ENCODE assay signal across 37 cellular contexts in genomic region chr10:23024002-23024401, GRCh38.
"Had no signal": no experiment of that assay in that cellular context is flagged by ENCODE, and none has a peak within 500 bp of the region (broad histone marks: within the 10 kb centered on the region; RNA-seq: fewer than 3 reads in every experiment).

No MANE protein-coding gene starts in this region.

- H3K4me3 ChIP-seq: adrenal gland, ascending aorta, body of pancreas, breast epithelium, cardiac muscle cell had no signal

- H3K27ac ChIP-seq: adrenal gland, ascending aorta, body of pancreas, brain microvascular endothelial cell, breast epithelium, cardiac muscle cell had no signal

- H3K4me1 ChIP-seq: adrenal gland, ascending aorta, body of pancreas, breast epithelium had no signal

- H3K4me3 Mint-ChIP-seq: activated naive CD4-positive, alpha-beta T cell treated with anti-CD3 and anti-CD28 coated beads for 36 hours; activated naive CD4-positive, alpha-beta T cell treated with anti-CD3 and anti-CD28 coated beads, Interleukin-2, amount 10 ng/mL, durations not matched to agents 7 days and 5 days; activated naive CD4-positive, alpha-beta T cell treated with anti-CD3 and anti-CD28 coated beads, Interleukin-2, amount 50 U/mL, for 24 hours; activated naive CD8-positive, alpha-beta T cell; activated naive CD8-positive, alpha-beta T cell treated with anti-CD3 and anti-CD28 coated beads for 36 hours; activated naive CD8-positive, alpha-beta T cell treated with anti-CD3 and anti-CD28 coated beads, Interleukin-2, amount 10 ng/mL, durations not matched to agents 7 days and 5 days; activated naive CD8-positive, alpha-beta T cell treated with anti-CD3 and anti-CD28 coated beads, Interleukin-2, amount 50 U/mL, for 24 hours; activated T-cell treated with anti-CD3 and anti-CD28 coated beads, Interleukin-2, amount 50 U/mL, for 24 hours; activated T-cell treated with anti-CD3 and anti-CD28 coated beads, Interleukin-2, amount 50 U/mL, for 4 hours; activated T-cell treated with anti-CD3 and anti-CD28 coated beads, Interleukin-2, amount 50 U/mL, for 72 hours; activated T-helper 1 cell treated with anti-CD3 and anti-CD28 coated beads, Interleukin-12 subunit alpha, Interleukin-12 subunit beta, Interleukin-2, Interleukin-4 antibody, amounts not matched to agents 30 ng/mL and 10 ng/mL and 1 ng/mL, durations not matched to agents 14 hours and 24 hours and 36 hours; activated T-helper 17 cell treated with anti-CD3 and anti-CD28 coated beads, Interleukin-2, amount 50 U/mL, for 72 hours; brain; central memory CD8-positive, alpha-beta T cell had no signal

- H3K36me3 Mint-ChIP-seq: activated naive CD4-positive, alpha-beta T cell treated with anti-CD3 and anti-CD28 coated beads, Interleukin-2, amount 10 ng/mL, durations not matched to agents 7 days and 5 days; activated naive CD8-positive, alpha-beta T cell treated with anti-CD3 and anti-CD28 coated beads, Interleukin-2, amount 10 ng/mL, durations not matched to agents 7 days and 5 days had no signal

- ATAC-seq: activated naive CD4-positive, alpha-beta T cell treated with anti-CD3 and anti-CD28 coated beads, Interleukin-2, amount 50 U/mL, for 72 hours; activated naive CD8-positive, alpha-beta T cell treated with anti-CD3 and anti-CD28 coated beads, Interleukin-2, amount 50 U/mL, for 24 hours; activated T-cell treated with anti-CD3 and anti-CD28 coated beads, Interleukin-2, amount 50 U/mL, for 4 hours; activated T-cell treated with anti-CD3 and anti-CD28 coated beads, Interleukin-2, amount 50 U/mL, for 72 hours; activated T-helper 17 cell treated with anti-CD3 and anti-CD28 coated beads, Interleukin-2, amount 50 U/mL, for 72 hours; body of pancreas had no signal

- H3K9me3 Mint-ChIP-seq: activated naive CD4-positive, alpha-beta T cell treated with anti-CD3 and anti-CD28 coated beads, Interleukin-2, amount 10 ng/mL, durations not matched to agents 7 days and 5 days; activated T-helper 1 cell treated with anti-CD3 and anti-CD28 coated beads, Interleukin-12 subunit alpha, Interleukin-12 subunit beta, Interleukin-2, Interleukin-4 antibody, amounts not matched to agents 30 ng/mL and 10 ng/mL and 1 ng/mL, durations not matched to agents 14 hours and 24 hours and 36 hours; activated T-helper 2 cell treated with anti-CD3 and anti-CD28 coated beads, Interferon-gamma antibody, Interleukin-2, Interleukin-4, amounts not matched to agents 10 μg/mL and 5 μg/mL and 100 μg/mL, durations not matched to agents 14 hours and 24 hours and 36 hours had no signal

- H3K27ac Mint-ChIP-seq: activated naive CD4-positive, alpha-beta T cell treated with anti-CD3 and anti-CD28 coated beads for 36 hours; activated naive CD4-positive, alpha-beta T cell treated with anti-CD3 and anti-CD28 coated beads, Interleukin-2, amount 10 ng/mL, durations not matched to agents 7 days and 5 days; activated naive CD4-positive, alpha-beta T cell treated with anti-CD3 and anti-CD28 coated beads, Interleukin-2, amount 50 U/mL, for 24 hours; activated naive CD4-positive, alpha-beta T cell treated with anti-CD3 and anti-CD28 coated beads, Interleukin-2, amount 50 U/mL, for 72 hours; activated naive CD8-positive, alpha-beta T cell; activated naive CD8-positive, alpha-beta T cell treated with anti-CD3 and anti-CD28 coated beads for 36 hours; activated naive CD8-positive, alpha-beta T cell treated with anti-CD3 and anti-CD28 coated beads, Interleukin-2, amount 10 ng/mL, durations not matched to agents 7 days and 5 days; activated naive CD8-positive, alpha-beta T cell treated with anti-CD3 and anti-CD28 coated beads, Interleukin-2, amount 50 U/mL, for 24 hours; activated T-cell treated with anti-CD3 and anti-CD28 coated beads, Interleukin-2, amount 50 U/mL, for 24 hours; activated T-cell treated with anti-CD3 and anti-CD28 coated beads, Interleukin-2, amount 50 U/mL, for 72 hours; activated T-helper 1 cell treated with anti-CD3 and anti-CD28 coated beads, Interleukin-12 subunit alpha, Interleukin-12 subunit beta, Interleukin-2, Interleukin-4 antibody, amounts not matched to agents 30 ng/mL and 10 ng/mL and 1 ng/mL, durations not matched to agents 14 hours and 24 hours and 36 hours; activated T-helper 17 cell treated with anti-CD3 and anti-CD28 coated beads, Interleukin-2, amount 50 U/mL, for 72 hours; activated T-helper 2 cell treated with anti-CD3 and anti-CD28 coated beads, Interferon-gamma antibody, Interleukin-2, Interleukin-4, amounts not matched to agents 10 μg/mL and 5 μg/mL and 100 μg/mL, durations not matched to agents 14 hours and 24 hours and 36 hours; brain had no signal

- H3K36me3 ChIP-seq: adrenal gland, ascending aorta, brain microvascular endothelial cell, breast epithelium, cardiac muscle cell had no signal

- DNase-seq: activated effector memory CD4-positive, alpha-beta T cell treated with anti-CD3 and anti-CD28 coated beads, Interleukin-2, amount 50 U/mL, for 16 hours; activated effector memory CD4-positive, alpha-beta T cell treated with Interleukin-2 at 50 U/mL for 16 hours; activated gamma-delta T cell; activated gamma-delta T cell treated with Interleukin-2 at 50 U/mL for 16 hours; activated naive CD4-positive, alpha-beta T cell; activated naive CD4-positive, alpha-beta T cell treated with anti-CD3 and anti-CD28 coated beads for 36 hours; activated naive CD4-positive, alpha-beta T cell treated with anti-CD3 and anti-CD28 coated beads, Interleukin-2, amount 10 ng/mL, durations not matched to agents 7 days and 5 days; activated naive CD4-positive, alpha-beta T cell treated with anti-CD3 and anti-CD28 coated beads, Interleukin-2, amount 50 U/mL, for 16 hours; activated naive CD4-positive, alpha-beta T cell treated with Interleukin-2 at 50 U/mL for 16 hours; activated naive CD8-positive, alpha-beta T cell treated with anti-CD3 and anti-CD28 coated beads for 36 hours; activated naive CD8-positive, alpha-beta T cell treated with anti-CD3 and anti-CD28 coated beads, Interleukin-2, amount 10 ng/mL, durations not matched to agents 7 days and 5 days; activated naive CD8-positive, alpha-beta T cell treated with anti-CD3 and anti-CD28 coated beads, Interleukin-2, amount 50 U/mL, for 24 hours; activated T-cell treated with anti-CD3 and anti-CD28 coated beads, Interleukin-2, amount 50 U/mL, for 24 hours; activated T-cell treated with anti-CD3 and anti-CD28 coated beads, Interleukin-2, amount 50 U/mL, for 4 hours; activated T-cell treated with anti-CD3 and anti-CD28 coated beads, Interleukin-2, amount 50 U/mL, for 48 hours; activated T-cell treated with anti-CD3 and anti-CD28 coated beads, Interleukin-2, amount 50 U/mL, for 72 hours; adrenal gland; amniotic stem cell; amygdala; anterior cingulate cortex; aorta; body of pancreas; brain microvascular endothelial cell; caudate nucleus; central memory CD4-positive, alpha-beta T cell; cerebellar nuclear complex had no signal

- H3K4me1 Mint-ChIP-seq: activated naive CD4-positive, alpha-beta T cell treated with anti-CD3 and anti-CD28 coated beads, Interleukin-2, amount 10 ng/mL, durations not matched to agents 7 days and 5 days; activated naive CD4-positive, alpha-beta T cell treated with anti-CD3 and anti-CD28 coated beads, Interleukin-2, amount 50 U/mL, for 24 hours; activated naive CD8-positive, alpha-beta T cell treated with anti-CD3 and anti-CD28 coated beads for 36 hours; activated naive CD8-positive, alpha-beta T cell treated with anti-CD3 and anti-CD28 coated beads, Interleukin-2, amount 10 ng/mL, durations not matched to agents 7 days and 5 days; activated naive CD8-positive, alpha-beta T cell treated with anti-CD3 and anti-CD28 coated beads, Interleukin-2, amount 50 U/mL, for 24 hours; activated T-helper 17 cell treated with anti-CD3 and anti-CD28 coated beads, Interleukin-2, amount 50 U/mL, for 72 hours; brain; central memory CD8-positive, alpha-beta T cell had no signal

- H3K27me3 ChIP-seq: adrenal gland, ascending aorta, body of pancreas, brain microvascular endothelial cell, cardiac muscle cell had no signal

- H3K9me3 ChIP-seq: body of pancreas had no signal
